ENCODE assay signal across 25 cellular contexts in genomic region chr15:45230246-45230965, GRCh38. TPM values are rescaled to one million over a fixed set of nuclear protein-coding genes. Genes with fewer than 3 reads are reported as not detected.
DNase-seq lines count a peak whose midpoint lies in the region; ATAC-seq, FAIRE-seq and TF ChIP-seq lines count a peak whose summit lies in the region.
"Had no signal": no experiment of that assay in that cellular context is flagged by ENCODE, and none has a peak within 500 bp of the region (broad histone marks: within the 10 kb centered on the region; RNA-seq: fewer than 3 reads in every experiment).

No MANE protein-coding gene starts in this region.

- TF ChIP-seq EP300 in tibial nerve (IDR thresholded peaks at IDR 0.05): no peak

- WGBS in small intestine, 3 donors: 0% methylated on average over 1 of the region's 1 CpG
- 0% methylated on average over 1 of the region's 1 CpG for WGBS in tibial nerve, 2 donors

- H3K27ac ChIP-seq in RWPE2 (ENCODE audit: poor library complexity, severe bottlenecking): no peak overlapping the region
- H3K27ac ChIP-seq in small intestine (ENCODE audit: low read depth in 1 of 2, low read length in 1 of 2): peak overlapping the region; percentile 1 to 56
- H3K27ac ChIP-seq in tibial nerve: no peak overlapping the region
- H3K27ac ChIP-seq: GM23248, HL-60, SJCRH30 had no signal

- H3K4me1 ChIP-seq in RWPE2 (ENCODE audit: insufficient read depth, poor library complexity, severe bottlenecking) (no peaks in the 10 kb centered on the region), small intestine (ENCODE audit: control insufficient read depth in 2 of 2, insufficient read depth in 1 of 2, low read depth in 1 of 2, low read length in 1 of 2) (peaks cover 4 to 5% of the 10 kb centered on the region in 2 donors), tibial nerve (no peaks in the 10 kb centered on the region)
- H3K4me1 ChIP-seq: BE2C, HAP-1, SJCRH30 had no signal

- TF ChIP-seq POLR2A in GM12891 (IDR thresholded peaks at IDR 0.05; ENCODE audit: low read depth, low read length): no peak
- TF ChIP-seq POLR2A in tibial nerve (IDR thresholded peaks at IDR 0.05): no peak

- no peaks in the 10 kb centered on the region for H3K36me3 ChIP-seq in RWPE2 (ENCODE audit: low read depth)
- no peaks in the 10 kb centered on the region for H3K36me3 ChIP-seq in small intestine (ENCODE audit: control insufficient read depth in 2 of 2, insufficient read depth in 2 of 2, low read length in 2 of 2)
- H3K36me3 ChIP-seq in tibial nerve: no peaks in the 10 kb centered on the region
- H3K36me3 ChIP-seq: BE2C, HAP-1, SJCRH30 had no signal

- no peak for TF ChIP-seq CTCF in RWPE2 (IDR thresholded peaks at IDR 0.05; ENCODE audit: poor library complexity, severe bottlenecking)
- TF ChIP-seq CTCF in epithelial cell of esophagus (IDR thresholded peaks at IDR 0.05; ENCODE audit: insufficient read depth, low read depth, low read length, missing control alignments): no peak
- no peak for TF ChIP-seq CTCF in tibial nerve (IDR thresholded peaks at IDR 0.05)

- H3K27me3 ChIP-seq in RWPE2 (ENCODE audit: insufficient read depth, poor library complexity, severe bottlenecking): no peaks in the 10 kb centered on the region
- H3K27me3 ChIP-seq in small intestine (ENCODE audit: control insufficient read depth in 2 of 2, insufficient read depth in 2 of 2, low read length in 2 of 2): no peaks in the 10 kb centered on the region
- H3K27me3 ChIP-seq in tibial nerve: no peaks in the 10 kb centered on the region
- H3K27me3 ChIP-seq: SJCRH30 had no signal

- ATAC-seq in RWPE2 (ENCODE audit: low read depth) (peak; percentile 66), GM18498 (IDR thresholded peaks at IDR 0.05; ENCODE audit: unreplicated experiment) (no peak)
- ATAC-seq: HepG2, Panc1 had no signal

- FAIRE-seq in GM12891 (lab: Jason Lieb, UNC) (no peak), small intestine (lab: Jason Lieb, UNC) (no peak)
- FAIRE-seq: HepG2 had no signal

- no peak overlapping the region for H3K4me3 ChIP-seq in RWPE2 (ENCODE audit: severe bottlenecking)
- no peak overlapping the region for H3K4me3 ChIP-seq in epithelial cell of esophagus (ENCODE audit: low read length)
- H3K4me3 ChIP-seq in small intestine (ENCODE audit: low read depth in 1 of 2, low read length in 2 of 2): no peak overlapping the region
- no peak overlapping the region for H3K4me3 ChIP-seq in tibial nerve
- H3K4me3 ChIP-seq: GM23248, HAP-1, SJCRH30 had no signal

- no peak for DNase-seq in GM12891 (ENCODE audit: insufficient read length, low spot score)
- DNase-seq in RWPE2 (ENCODE audit: low spot score): no peak
- DNase-seq in epithelial cell of esophagus (ENCODE audit: low read depth): peak; percentile 37
- DNase-seq in small intestine: peak; percentile 37
- DNase-seq in tibial nerve (ENCODE audit: low spot score in 2 of 2): no peak
- DNase-seq in DMS153 treated with DMSO at 0.1 percent for 48 hours (lab: John Stamatoyannopoulos, UW; ENCODE audit: unreplicated experiment): no peak
- DNase-seq: BE2C; CD4-positive, CD25-positive, alpha-beta regulatory T cell; DMS79 treated with DMSO at 0.1 percent for 48 hours; GM23248; KBM-7; NCI-H1092 treated with DMSO at 0.1 percent for 48 hours; NCI-H1436 treated with DMSO at 0.1 percent for 48 hours; NCI-H1930; NCI-H226; NCI-H510A treated with DMSO at 0.1 percent for 48 hours; NCI-H748 treated with DMSO at 0.1 percent for 48 hours; SJCRH30 had no signal

- no peaks in the 10 kb centered on the region for H3K9me3 ChIP-seq in RWPE2 (ENCODE audit: severe bottlenecking)
- peaks cover 2% of the 10 kb centered on the region for H3K9me3 ChIP-seq in small intestine (ENCODE audit: control insufficient read depth, low read depth)
- peaks cover 0 to 13% (median 0%) of the 10 kb centered on the region in 4 donors for H3K9me3 ChIP-seq in tibial nerve
- H3K9me3 ChIP-seq: HAP-1, SJCRH30 had no signal

TF ChIP-seq in GM12891, 5 proteins besides CTCF, POLR2A, EP300 and RAD21:
- TF ChIP-seq POLR2AphosphoS5 (IDR thresholded peaks at IDR 0.05; ENCODE audit: low read depth, low read length) (no peak), POU2F2 (IDR thresholded peaks at IDR 0.05; ENCODE audit: low read depth, low read length) (no peak), SPI1 (IDR thresholded peaks at IDR 0.05; ENCODE audit: low read depth, low read length) (peak; percentile 35; the same call in 1 of the 2 replicates), TAF1 (IDR thresholded peaks at IDR 0.05; ENCODE audit: low read depth, low read length) (no peak), PAX5 (IDR thresholded peaks at IDR 0.05; ENCODE audit: insufficient read depth, low read length, severe bottlenecking) (no peak)

RNA-seq across cellular contexts. Expression of gene SLC28A2, which starts 21.6 kb away (rescaled TPM):
- polyA plus RNA-seq in GM12891 (2012; ENCODE audit: low read depth, missing spikeins): 0.01 TPM
- 10 to 100 TPM in 2 of 3 donors, 1 to 10 TPM in 1; 5.4 to 36.0 (median 30.5) TPM for polyA plus RNA-seq in small intestine
- total RNA-seq in tibial nerve: not detected
- total RNA-seq: A673; CD4-positive, CD25-positive, alpha-beta regulatory T cell; GM23248; HT-29; SJCRH30 had no signal
- polyA plus RNA-seq: CD4-positive, CD25-positive, alpha-beta regulatory T cell; GM23248 had no signal

RNA-seq across cellular contexts. Expression of gene SHF, which starts 42.6 kb away (rescaled TPM):
- polyA plus RNA-seq in GM12891 (2012; ENCODE audit: low read depth, missing spikeins): 12.8 TPM
- polyA plus RNA-seq in small intestine: 10 to 100 TPM in 2 of 3 donors, 1 to 10 TPM in 1; 9.5 to 25.0 (median 11.3) TPM
- total RNA-seq in tibial nerve: 10 to 100 TPM; 18.8 to 36.6 (median 25.5) TPM

Comparison
In these comparisons a context has a peak if more than half of its experiments do, and no peak if none do; other contexts are left out.
1. DNase-seq: peak in epithelial cell of esophagus (single experiment) and small intestine (single experiment); none in GM12891 (single experiment), RWPE2 (single experiment), tibial nerve (0 of 2) and DMS153 treated with DMSO at 0.1 percent for 48 hours (single experiment).
2. H3K27ac ChIP-seq: peak in small intestine (2 of 2); none in RWPE2 (single experiment) and tibial nerve (0 of 4).